In genomic region chr2:96509114-96509846, GRCh38 we compare ENCODE assay signal across 1 cellular context.
TF ChIP-seq lines count a peak whose summit lies in the region.

No MANE protein-coding gene starts in this region.

TF ChIP-seq in K562, 482 proteins besides CTCF, POLR2A, EP300 and RAD21 (continued from another document and continues in another):
- TF ChIP-seq ASH1L (IDR thresholded peaks at IDR 0.05; ENCODE audit: borderline replicate concordance, low read depth, partially characterized antibody) (no peak), ATF3 (IDR thresholded peaks at IDR 0.05) (peak; percentile 22; the same call in 1 of the 2 replicates), ATF3 (CRISPR knock-in tag; conservative IDR thresholded peaks at IDR 0.05) (no peak), CTBP1 (IDR thresholded peaks at IDR 0.05; ENCODE audit: borderline replicate concordance) (peak; percentile 87), SMC3 (conservative IDR thresholded peaks at IDR 0.05; ENCODE audit: insufficient read depth, low read depth, low read length) (peak; percentile 95), ZNF263 (CRISPR knock-in tag; IDR thresholded peaks at IDR 0.05; ENCODE audit: borderline replicate concordance) (peak; percentile 49; the same call in 1 of the 2 replicates), ZNF644 (tag; IDR thresholded peaks at IDR 0.05; ENCODE audit: low read depth) (no peak), ATF7 (IDR thresholded peaks at IDR 0.05) (peak; percentile 33; the same call in 1 of the 2 replicates), FOSL1 (tag; conservative IDR thresholded peaks at IDR 0.05) (peak; percentile 64), PHF20 (IDR thresholded peaks at IDR 0.05; ENCODE audit: partially characterized antibody) (no peak), ZKSCAN1 (IDR thresholded peaks at IDR 0.05; ENCODE audit: low read depth, low read length) (peak; percentile 51; the same call in 1 of the 2 replicates), SNAPC5 (CRISPR knock-in tag; IDR thresholded peaks at IDR 0.05) (no peak), ZBTB40 (IDR thresholded peaks at IDR 0.05) (no peak), ZBTB40 (CRISPR knock-in tag; IDR thresholded peaks at IDR 0.05) (no peak), CC2D1A (IDR thresholded peaks at IDR 0.05) (peak; percentile 79), ARID2 (IDR thresholded peaks at IDR 0.05) (peak; percentile 42; the same call in 1 of the 2 replicates), NRF1 (conservative IDR thresholded peaks at IDR 0.05 in 1 of 2, IDR thresholded peaks at IDR 0.05 in 1 of 2) (no peak), FOXJ3 (CRISPR knock-in tag; IDR thresholded peaks at IDR 0.05) (no peak), PTTG1 (tag; IDR thresholded peaks at IDR 0.05; ENCODE audit: low read depth) (no peak), ESRRA (IDR thresholded peaks at IDR 0.05; ENCODE audit: borderline replicate concordance, low read depth) (peak; percentile 77; the same call in 1 of the 2 replicates), SP1 (CRISPR knock-in tag; IDR thresholded peaks at IDR 0.05) (peak; percentile 69), XRCC5 (IDR thresholded peaks at IDR 0.05; ENCODE audit: low read depth, low read length) (peak; percentile 58; the same call in 1 of the 2 replicates), L3MBTL2 (IDR thresholded peaks at IDR 0.05) (peak; percentile 90; the same call in 1 of the 2 replicates), AFF4 (CRISPR knock-in tag; IDR thresholded peaks at IDR 0.05) (no peak), FOXA3 (CRISPR knock-in tag; conservative IDR thresholded peaks at IDR 0.05 in 1 of 2, IDR thresholded peaks at IDR 0.05 in 1 of 2) (0 out of 4 replicates have a peak, but pooled peaks of 1 of the 2 experiments have one; percentile 33), CREM (IDR thresholded peaks at IDR 0.05; ENCODE audit: low read depth) (peak; percentile 44), SRSF1 (IDR thresholded peaks at IDR 0.05; ENCODE audit: low read depth, low read length) (no peak)
- TF ChIP-seq, protein P1, sequence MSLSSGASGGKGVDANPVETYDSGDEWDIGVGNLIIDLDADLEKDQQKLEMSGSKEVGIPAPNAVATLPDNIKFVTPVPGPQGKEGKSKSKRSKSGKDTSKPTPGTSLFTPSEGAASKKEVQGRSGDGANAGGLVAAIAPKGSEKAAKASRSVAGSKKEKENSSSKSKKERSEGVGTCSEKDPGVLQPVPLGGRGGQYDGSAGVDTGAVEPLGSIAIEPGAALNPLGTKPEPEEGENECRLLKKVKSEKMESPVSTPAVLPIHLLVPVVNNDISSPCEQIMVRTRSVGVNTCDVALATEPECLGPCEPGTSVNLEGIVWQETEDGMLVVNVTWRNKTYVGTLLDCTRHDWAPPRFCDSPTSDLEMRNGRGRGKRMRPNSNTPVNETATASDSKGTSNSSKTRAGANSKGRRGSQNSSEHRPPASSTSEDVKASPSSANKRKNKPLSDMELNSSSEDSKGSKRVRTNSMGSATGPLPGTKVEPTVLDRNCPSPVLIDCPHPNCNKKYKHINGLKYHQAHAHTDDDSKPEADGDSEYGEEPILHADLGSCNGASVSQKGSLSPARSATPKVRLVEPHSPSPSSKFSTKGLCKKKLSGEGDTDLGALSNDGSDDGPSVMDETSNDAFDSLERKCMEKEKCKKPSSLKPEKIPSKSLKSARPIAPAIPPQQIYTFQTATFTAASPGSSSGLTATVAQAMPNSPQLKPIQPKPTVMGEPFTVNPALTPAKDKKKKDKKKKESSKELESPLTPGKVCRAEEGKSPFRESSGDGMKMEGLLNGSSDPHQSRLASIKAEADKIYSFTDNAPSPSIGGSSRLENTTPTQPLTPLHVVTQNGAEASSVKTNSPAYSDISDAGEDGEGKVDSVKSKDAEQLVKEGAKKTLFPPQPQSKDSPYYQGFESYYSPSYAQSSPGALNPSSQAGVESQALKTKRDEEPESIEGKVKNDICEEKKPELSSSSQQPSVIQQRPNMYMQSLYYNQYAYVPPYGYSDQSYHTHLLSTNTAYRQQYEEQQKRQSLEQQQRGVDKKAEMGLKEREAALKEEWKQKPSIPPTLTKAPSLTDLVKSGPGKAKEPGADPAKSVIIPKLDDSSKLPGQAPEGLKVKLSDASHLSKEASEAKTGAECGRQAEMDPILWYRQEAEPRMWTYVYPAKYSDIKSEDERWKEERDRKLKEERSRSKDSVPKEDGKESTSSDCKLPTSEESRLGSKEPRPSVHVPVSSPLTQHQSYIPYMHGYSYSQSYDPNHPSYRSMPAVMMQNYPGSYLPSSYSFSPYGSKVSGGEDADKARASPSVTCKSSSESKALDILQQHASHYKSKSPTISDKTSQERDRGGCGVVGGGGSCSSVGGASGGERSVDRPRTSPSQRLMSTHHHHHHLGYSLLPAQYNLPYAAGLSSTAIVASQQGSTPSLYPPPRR (CRISPR knock-in tag; IDR thresholded peaks at IDR 0.05; ENCODE audit: borderline replicate concordance), result 0 out of 2 replicates have a peak, but pooled peaks have one; percentile 54
- TF ChIP-seq, protein P2, sequence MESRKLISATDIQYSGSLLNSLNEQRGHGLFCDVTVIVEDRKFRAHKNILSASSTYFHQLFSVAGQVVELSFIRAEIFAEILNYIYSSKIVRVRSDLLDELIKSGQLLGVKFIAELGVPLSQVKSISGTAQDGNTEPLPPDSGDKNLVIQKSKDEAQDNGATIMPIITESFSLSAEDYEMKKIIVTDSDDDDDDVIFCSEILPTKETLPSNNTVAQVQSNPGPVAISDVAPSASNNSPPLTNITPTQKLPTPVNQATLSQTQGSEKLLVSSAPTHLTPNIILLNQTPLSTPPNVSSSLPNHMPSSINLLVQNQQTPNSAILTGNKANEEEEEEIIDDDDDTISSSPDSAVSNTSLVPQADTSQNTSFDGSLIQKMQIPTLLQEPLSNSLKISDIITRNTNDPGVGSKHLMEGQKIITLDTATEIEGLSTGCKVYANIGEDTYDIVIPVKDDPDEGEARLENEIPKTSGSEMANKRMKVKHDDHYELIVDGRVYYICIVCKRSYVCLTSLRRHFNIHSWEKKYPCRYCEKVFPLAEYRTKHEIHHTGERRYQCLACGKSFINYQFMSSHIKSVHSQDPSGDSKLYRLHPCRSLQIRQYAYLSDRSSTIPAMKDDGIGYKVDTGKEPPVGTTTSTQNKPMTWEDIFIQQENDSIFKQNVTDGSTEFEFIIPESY (CRISPR knock-in tag; IDR thresholded peaks at IDR 0.05), result 0 out of 2 replicates have a peak, but pooled peaks have one; percentile 44
- TF ChIP-seq, protein P3, sequence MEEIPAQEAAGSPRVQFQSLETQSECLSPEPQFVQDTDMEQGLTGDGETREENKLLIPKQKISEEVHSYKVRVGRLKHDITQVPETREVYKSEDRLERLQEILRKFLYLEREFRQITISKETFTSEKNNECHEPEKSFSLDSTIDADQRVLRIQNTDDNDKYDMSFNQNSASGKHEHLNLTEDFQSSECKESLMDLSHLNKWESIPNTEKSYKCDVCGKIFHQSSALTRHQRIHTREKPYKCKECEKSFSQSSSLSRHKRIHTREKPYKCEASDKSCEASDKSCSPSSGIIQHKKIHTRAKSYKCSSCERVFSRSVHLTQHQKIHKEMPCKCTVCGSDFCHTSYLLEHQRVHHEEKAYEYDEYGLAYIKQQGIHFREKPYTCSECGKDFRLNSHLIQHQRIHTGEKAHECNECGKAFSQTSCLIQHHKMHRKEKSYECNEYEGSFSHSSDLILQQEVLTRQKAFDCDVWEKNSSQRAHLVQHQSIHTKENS (CRISPR knock-in tag; IDR thresholded peaks at IDR 0.05), result no peak
- TF ChIP-seq, protein P4, sequence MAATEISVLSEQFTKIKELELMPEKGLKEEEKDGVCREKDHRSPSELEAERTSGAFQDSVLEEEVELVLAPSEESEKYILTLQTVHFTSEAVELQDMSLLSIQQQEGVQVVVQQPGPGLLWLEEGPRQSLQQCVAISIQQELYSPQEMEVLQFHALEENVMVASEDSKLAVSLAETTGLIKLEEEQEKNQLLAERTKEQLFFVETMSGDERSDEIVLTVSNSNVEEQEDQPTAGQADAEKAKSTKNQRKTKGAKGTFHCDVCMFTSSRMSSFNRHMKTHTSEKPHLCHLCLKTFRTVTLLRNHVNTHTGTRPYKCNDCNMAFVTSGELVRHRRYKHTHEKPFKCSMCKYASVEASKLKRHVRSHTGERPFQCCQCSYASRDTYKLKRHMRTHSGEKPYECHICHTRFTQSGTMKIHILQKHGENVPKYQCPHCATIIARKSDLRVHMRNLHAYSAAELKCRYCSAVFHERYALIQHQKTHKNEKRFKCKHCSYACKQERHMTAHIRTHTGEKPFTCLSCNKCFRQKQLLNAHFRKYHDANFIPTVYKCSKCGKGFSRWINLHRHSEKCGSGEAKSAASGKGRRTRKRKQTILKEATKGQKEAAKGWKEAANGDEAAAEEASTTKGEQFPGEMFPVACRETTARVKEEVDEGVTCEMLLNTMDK (IDR thresholded peaks at IDR 0.05; ENCODE audit: borderline replicate concordance, insufficient read depth, low read depth, low read length, poor library complexity, severe bottlenecking), result peak; percentile 4
